Comparison of ENCODE assay signal across 1 cellular context in the genomic region with DNA sequence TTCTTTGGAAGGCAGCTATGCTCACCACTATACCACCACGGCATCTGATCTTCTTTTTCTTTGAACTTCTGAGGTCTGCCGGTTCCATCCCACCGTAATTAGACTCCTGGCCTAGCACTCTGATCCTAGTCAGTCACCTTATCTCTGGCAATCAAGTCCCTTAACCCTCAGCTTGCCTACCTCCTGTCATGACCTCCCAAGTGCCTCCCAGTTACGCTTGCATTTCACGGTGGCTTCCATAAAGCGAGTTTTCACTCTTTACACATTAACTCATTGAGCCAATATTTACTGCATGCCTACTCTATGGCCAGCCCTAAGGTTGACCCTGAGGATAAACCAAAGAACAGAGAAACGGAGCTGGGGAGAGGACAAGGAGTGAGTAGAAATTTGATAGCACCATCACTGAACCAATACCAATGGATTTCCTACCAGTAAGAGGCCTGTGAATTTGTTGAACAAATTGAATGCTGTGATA.
TF ChIP-seq lines count a peak whose summit lies in the region.

No MANE protein-coding gene starts in this region.

TF ChIP-seq in HepG2, 621 proteins besides CTCF, POLR2A, EP300 and RAD21 (continued from another document and continues in another):
- TF ChIP-seq, protein P1, sequence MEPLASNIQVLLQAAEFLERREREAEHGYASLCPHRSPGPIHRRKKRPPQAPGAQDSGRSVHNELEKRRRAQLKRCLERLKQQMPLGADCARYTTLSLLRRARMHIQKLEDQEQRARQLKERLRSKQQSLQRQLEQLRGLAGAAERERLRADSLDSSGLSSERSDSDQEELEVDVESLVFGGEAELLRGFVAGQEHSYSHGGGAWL (CRISPR knock-in tag; IDR thresholded peaks at IDR 0.05): no peak
- TF ChIP-seq, protein P2, sequence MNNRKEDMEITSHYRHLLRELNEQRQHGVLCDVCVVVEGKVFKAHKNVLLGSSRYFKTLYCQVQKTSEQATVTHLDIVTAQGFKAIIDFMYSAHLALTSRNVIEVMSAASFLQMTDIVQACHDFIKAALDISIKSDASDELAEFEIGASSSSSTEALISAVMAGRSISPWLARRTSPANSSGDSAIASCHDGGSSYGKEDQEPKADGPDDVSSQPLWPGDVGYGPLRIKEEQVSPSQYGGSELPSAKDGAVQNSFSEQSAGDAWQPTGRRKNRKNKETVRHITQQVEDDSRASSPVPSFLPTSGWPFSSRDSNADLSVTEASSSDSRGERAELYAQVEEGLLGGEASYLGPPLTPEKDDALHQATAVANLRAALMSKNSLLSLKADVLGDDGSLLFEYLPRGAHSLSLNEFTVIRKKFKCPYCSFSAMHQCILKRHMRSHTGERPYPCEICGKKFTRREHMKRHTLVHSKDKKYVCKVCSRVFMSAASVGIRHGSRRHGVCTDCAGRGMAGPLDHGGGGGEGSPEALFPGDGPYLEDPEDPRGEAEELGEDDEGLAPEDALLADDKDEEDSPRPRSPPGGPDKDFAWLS (CRISPR knock-in tag; IDR thresholded peaks at IDR 0.05; ENCODE audit: borderline replicate concordance): no peak
- TF ChIP-seq, protein P3, sequence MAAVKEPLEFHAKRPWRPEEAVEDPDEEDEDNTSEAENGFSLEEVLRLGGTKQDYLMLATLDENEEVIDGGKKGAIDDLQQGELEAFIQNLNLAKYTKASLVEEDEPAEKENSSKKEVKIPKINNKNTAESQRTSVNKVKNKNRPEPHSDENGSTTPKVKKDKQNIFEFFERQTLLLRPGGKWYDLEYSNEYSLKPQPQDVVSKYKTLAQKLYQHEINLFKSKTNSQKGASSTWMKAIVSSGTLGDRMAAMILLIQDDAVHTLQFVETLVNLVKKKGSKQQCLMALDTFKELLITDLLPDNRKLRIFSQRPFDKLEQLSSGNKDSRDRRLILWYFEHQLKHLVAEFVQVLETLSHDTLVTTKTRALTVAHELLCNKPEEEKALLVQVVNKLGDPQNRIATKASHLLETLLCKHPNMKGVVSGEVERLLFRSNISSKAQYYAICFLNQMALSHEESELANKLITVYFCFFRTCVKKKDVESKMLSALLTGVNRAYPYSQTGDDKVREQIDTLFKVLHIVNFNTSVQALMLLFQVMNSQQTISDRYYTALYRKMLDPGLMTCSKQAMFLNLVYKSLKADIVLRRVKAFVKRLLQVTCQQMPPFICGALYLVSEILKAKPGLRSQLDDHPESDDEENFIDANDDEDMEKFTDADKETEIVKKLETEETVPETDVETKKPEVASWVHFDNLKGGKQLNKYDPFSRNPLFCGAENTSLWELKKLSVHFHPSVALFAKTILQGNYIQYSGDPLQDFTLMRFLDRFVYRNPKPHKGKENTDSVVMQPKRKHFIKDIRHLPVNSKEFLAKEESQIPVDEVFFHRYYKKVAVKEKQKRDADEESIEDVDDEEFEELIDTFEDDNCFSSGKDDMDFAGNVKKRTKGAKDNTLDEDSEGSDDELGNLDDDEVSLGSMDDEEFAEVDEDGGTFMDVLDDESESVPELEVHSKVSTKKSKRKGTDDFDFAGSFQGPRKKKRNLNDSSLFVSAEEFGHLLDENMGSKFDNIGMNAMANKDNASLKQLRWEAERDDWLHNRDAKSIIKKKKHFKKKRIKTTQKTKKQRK (IDR thresholded peaks at IDR 0.05; ENCODE audit: low read length): no peak
- TF ChIP-seq KLF6 (CRISPR knock-in tag; IDR thresholded peaks at IDR 0.05): peak; percentile 22; the same call in 1 of the 2 replicates
- TF ChIP-seq, protein P4, sequence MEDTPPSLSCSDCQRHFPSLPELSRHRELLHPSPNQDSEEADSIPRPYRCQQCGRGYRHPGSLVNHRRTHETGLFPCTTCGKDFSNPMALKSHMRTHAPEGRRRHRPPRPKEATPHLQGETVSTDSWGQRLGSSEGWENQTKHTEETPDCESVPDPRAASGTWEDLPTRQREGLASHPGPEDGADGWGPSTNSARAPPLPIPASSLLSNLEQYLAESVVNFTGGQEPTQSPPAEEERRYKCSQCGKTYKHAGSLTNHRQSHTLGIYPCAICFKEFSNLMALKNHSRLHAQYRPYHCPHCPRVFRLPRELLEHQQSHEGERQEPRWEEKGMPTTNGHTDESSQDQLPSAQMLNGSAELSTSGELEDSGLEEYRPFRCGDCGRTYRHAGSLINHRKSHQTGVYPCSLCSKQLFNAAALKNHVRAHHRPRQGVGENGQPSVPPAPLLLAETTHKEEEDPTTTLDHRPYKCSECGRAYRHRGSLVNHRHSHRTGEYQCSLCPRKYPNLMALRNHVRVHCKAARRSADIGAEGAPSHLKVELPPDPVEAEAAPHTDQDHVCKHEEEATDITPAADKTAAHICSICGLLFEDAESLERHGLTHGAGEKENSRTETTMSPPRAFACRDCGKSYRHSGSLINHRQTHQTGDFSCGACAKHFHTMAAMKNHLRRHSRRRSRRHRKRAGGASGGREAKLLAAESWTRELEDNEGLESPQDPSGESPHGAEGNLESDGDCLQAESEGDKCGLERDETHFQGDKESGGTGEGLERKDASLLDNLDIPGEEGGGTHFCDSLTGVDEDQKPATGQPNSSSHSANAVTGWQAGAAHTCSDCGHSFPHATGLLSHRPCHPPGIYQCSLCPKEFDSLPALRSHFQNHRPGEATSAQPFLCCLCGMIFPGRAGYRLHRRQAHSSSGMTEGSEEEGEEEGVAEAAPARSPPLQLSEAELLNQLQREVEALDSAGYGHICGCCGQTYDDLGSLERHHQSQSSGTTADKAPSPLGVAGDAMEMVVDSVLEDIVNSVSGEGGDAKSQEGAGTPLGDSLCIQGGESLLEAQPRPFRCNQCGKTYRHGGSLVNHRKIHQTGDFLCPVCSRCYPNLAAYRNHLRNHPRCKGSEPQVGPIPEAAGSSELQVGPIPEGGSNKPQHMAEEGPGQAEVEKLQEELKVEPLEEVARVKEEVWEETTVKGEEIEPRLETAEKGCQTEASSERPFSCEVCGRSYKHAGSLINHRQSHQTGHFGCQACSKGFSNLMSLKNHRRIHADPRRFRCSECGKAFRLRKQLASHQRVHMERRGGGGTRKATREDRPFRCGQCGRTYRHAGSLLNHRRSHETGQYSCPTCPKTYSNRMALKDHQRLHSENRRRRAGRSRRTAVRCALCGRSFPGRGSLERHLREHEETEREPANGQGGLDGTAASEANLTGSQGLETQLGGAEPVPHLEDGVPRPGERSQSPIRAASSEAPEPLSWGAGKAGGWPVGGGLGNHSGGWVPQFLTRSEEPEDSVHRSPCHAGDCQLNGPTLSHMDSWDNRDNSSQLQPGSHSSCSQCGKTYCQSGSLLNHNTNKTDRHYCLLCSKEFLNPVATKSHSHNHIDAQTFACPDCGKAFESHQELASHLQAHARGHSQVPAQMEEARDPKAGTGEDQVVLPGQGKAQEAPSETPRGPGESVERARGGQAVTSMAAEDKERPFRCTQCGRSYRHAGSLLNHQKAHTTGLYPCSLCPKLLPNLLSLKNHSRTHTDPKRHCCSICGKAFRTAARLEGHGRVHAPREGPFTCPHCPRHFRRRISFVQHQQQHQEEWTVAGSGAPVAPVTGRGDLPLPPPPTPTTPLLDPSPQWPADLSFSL (CRISPR knock-in tag; IDR thresholded peaks at IDR 0.05): no peak
- peak; percentile 82 for TF ChIP-seq SOX5 (CRISPR knock-in tag; IDR thresholded peaks at IDR 0.05; ENCODE audit: borderline replicate concordance)
- peak; percentile 97 for TF ChIP-seq HDAC2 (CRISPR knock-in tag; IDR thresholded peaks at IDR 0.05)
- peak; percentile 15; the same call in 1 of the 2 replicates for TF ChIP-seq ZBTB7A (CRISPR knock-in tag; IDR thresholded peaks at IDR 0.05)
- no peak for TF ChIP-seq SYNCRIP (IDR thresholded peaks at IDR 0.05; ENCODE audit: insufficient read depth, low read depth, low read length)
- TF ChIP-seq ZNF432 (CRISPR knock-in tag; IDR thresholded peaks at IDR 0.05; ENCODE audit: borderline replicate concordance): no peak
- TF ChIP-seq PHB2 (IDR thresholded peaks at IDR 0.05; ENCODE audit: partially characterized antibody): no peak
- TF ChIP-seq, protein P5, sequence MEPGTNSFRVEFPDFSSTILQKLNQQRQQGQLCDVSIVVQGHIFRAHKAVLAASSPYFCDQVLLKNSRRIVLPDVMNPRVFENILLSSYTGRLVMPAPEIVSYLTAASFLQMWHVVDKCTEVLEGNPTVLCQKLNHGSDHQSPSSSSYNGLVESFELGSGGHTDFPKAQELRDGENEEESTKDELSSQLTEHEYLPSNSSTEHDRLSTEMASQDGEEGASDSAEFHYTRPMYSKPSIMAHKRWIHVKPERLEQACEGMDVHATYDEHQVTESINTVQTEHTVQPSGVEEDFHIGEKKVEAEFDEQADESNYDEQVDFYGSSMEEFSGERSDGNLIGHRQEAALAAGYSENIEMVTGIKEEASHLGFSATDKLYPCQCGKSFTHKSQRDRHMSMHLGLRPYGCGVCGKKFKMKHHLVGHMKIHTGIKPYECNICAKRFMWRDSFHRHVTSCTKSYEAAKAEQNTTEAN (CRISPR knock-in tag; conservative IDR thresholded peaks at IDR 0.05): peak; percentile 69
- TF ChIP-seq, protein P6, sequence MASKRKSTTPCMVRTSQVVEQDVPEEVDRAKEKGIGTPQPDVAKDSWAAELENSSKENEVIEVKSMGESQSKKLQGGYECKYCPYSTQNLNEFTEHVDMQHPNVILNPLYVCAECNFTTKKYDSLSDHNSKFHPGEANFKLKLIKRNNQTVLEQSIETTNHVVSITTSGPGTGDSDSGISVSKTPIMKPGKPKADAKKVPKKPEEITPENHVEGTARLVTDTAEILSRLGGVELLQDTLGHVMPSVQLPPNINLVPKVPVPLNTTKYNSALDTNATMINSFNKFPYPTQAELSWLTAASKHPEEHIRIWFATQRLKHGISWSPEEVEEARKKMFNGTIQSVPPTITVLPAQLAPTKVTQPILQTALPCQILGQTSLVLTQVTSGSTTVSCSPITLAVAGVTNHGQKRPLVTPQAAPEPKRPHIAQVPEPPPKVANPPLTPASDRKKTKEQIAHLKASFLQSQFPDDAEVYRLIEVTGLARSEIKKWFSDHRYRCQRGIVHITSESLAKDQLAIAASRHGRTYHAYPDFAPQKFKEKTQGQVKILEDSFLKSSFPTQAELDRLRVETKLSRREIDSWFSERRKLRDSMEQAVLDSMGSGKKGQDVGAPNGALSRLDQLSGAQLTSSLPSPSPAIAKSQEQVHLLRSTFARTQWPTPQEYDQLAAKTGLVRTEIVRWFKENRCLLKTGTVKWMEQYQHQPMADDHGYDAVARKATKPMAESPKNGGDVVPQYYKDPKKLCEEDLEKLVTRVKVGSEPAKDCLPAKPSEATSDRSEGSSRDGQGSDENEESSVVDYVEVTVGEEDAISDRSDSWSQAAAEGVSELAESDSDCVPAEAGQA (IDR thresholded peaks at IDR 0.05; ENCODE audit: low read depth): 0 out of 2 replicates have a peak, but pooled peaks have one; percentile 33
- TF ChIP-seq, protein P6 (CRISPR knock-in tag; IDR thresholded peaks at IDR 0.05; ENCODE audit: borderline replicate concordance): no peak
- TF ChIP-seq CENPX (CRISPR knock-in tag; IDR thresholded peaks at IDR 0.05): no peak
- peak; percentile 85 for TF ChIP-seq ZNF331 (CRISPR knock-in tag; IDR thresholded peaks at IDR 0.05)
- TF ChIP-seq HNRNPK (IDR thresholded peaks at IDR 0.05; ENCODE audit: low read depth, low read length, poor library complexity, severe bottlenecking): no peak
- TF ChIP-seq SNRNP70 (IDR thresholded peaks at IDR 0.05; ENCODE audit: low read depth, low read length): no peak
- peak; percentile 99 for TF ChIP-seq GATAD2A (CRISPR knock-in tag; IDR thresholded peaks at IDR 0.05)
- no peak for TF ChIP-seq ZNF510 (CRISPR knock-in tag; IDR thresholded peaks at IDR 0.05; ENCODE audit: low read depth)
- peak; percentile 73 for TF ChIP-seq MIER2 (CRISPR knock-in tag; IDR thresholded peaks at IDR 0.05)
- no peak for TF ChIP-seq RNF2 (conservative IDR thresholded peaks at IDR 0.05; ENCODE audit: low read depth)
- no peak for TF ChIP-seq RBFOX2 (IDR thresholded peaks at IDR 0.05; ENCODE audit: low read depth, low read length)
- no peak for TF ChIP-seq ZFAT (CRISPR knock-in tag; conservative IDR thresholded peaks at IDR 0.05)
- TF ChIP-seq CENPT (CRISPR knock-in tag; IDR thresholded peaks at IDR 0.05; ENCODE audit: low read depth): no peak
- no peak for TF ChIP-seq ZNF720 (CRISPR knock-in tag; IDR thresholded peaks at IDR 0.05)
- TF ChIP-seq, protein P7, sequence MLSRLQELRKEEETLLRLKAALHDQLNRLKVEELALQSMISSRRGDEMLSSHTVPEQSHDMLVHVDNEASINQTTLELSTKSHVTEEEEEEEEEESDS (CRISPR knock-in tag; IDR thresholded peaks at IDR 0.05; ENCODE audit: borderline replicate concordance): no peak
- TF ChIP-seq SRY (CRISPR knock-in tag; IDR thresholded peaks at IDR 0.05): no peak
- no peak for TF ChIP-seq PRPF4 (IDR thresholded peaks at IDR 0.05; ENCODE audit: low read depth, low read length, poor library complexity, severe bottlenecking)
- TF ChIP-seq, protein P8, sequence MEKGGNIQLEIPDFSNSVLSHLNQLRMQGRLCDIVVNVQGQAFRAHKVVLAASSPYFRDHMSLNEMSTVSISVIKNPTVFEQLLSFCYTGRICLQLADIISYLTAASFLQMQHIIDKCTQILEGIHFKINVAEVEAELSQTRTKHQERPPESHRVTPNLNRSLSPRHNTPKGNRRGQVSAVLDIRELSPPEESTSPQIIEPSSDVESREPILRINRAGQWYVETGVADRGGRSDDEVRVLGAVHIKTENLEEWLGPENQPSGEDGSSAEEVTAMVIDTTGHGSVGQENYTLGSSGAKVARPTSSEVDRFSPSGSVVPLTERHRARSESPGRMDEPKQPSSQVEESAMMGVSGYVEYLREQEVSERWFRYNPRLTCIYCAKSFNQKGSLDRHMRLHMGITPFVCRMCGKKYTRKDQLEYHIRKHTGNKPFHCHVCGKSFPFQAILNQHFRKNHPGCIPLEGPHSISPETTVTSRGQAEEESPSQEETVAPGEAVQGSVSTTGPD (CRISPR knock-in tag; IDR thresholded peaks at IDR 0.05): peak; percentile 25; the same call in 1 of the 2 replicates
- no peak for TF ChIP-seq ZSCAN22 (CRISPR knock-in tag; IDR thresholded peaks at IDR 0.05)
- TF ChIP-seq CCAR2 (optimal IDR thresholded peaks at IDR 0.05; ENCODE audit: low read depth, low read length): no peak
- TF ChIP-seq, protein P9, sequence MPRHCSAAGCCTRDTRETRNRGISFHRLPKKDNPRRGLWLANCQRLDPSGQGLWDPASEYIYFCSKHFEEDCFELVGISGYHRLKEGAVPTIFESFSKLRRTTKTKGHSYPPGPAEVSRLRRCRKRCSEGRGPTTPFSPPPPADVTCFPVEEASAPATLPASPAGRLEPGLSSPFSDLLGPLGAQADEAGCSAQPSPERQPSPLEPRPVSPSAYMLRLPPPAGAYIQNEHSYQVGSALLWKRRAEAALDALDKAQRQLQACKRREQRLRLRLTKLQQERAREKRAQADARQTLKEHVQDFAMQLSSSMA (CRISPR knock-in tag; IDR thresholded peaks at IDR 0.05): no peak
